ENCODE assay signal across 9 cellular contexts in the genomic region with DNA sequence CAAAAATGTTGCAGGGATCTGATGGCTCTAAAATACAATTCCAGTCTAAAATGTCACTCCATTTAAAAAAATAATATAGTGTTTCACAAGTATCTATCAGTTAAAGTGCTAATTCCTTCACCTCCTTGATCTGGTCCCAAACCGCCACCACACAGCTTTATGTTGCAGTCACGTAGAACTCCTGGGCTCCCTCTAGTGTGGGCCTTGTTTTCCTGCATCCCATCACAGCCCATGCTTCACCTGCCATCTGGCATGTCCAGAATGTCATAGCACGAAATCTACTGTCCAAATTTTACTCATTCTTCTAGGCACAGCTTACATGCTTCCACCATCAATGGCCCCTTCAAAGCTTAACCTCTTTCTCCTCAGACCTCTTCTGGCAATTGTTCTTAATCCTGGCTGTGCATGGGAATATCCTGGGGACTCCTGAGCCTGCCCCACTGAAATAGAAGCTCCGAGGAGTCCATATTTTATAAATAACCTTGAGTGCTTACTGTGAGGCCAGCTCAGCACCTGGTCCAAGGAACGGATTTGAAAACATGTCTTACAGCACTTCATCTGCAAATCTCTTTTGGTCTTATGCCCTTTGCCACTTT. TPM values are rescaled to one million over a fixed set of nuclear protein-coding genes. Genes with fewer than 3 reads are reported as not detected.
DNase-seq lines count a peak whose midpoint lies in the region; TF ChIP-seq lines count a peak whose summit lies in the region.
"Had no signal": no experiment of that assay in that cellular context is flagged by ENCODE, and none has a peak within 500 bp of the region (broad histone marks: within the 10 kb centered on the region; RNA-seq: fewer than 3 reads in every experiment).

No MANE protein-coding gene starts in this region.

- no peaks in the 10 kb centered on the region for H3K27me3 ChIP-seq in kidney epithelial cell (ENCODE audit: control insufficient read depth, insufficient read depth, low read length)
- no peaks in the 10 kb centered on the region for H3K27me3 ChIP-seq in effector memory CD4-positive, alpha-beta T cell (replicated peaks; ENCODE audit: control insufficient read depth, insufficient read depth, low read length, poor library complexity, severe bottlenecking)

- H3K36me3 ChIP-seq in kidney epithelial cell (ENCODE audit: control insufficient read depth, insufficient read depth, low read length): no peaks in the 10 kb centered on the region
- no peaks in the 10 kb centered on the region for H3K36me3 ChIP-seq in effector memory CD4-positive, alpha-beta T cell (ENCODE audit: control insufficient read depth, insufficient read depth, low read length)

- no peak overlapping the region for H3K27ac ChIP-seq in effector memory CD4-positive, alpha-beta T cell (ENCODE audit: insufficient read depth, low read length, poor library complexity, severe bottlenecking)

- no peak overlapping the region for H3K4me3 ChIP-seq in kidney epithelial cell (ENCODE audit: low read depth, low read length)
- no peak overlapping the region for H3K4me3 ChIP-seq in effector memory CD4-positive, alpha-beta T cell (ENCODE audit: insufficient read depth, low read depth, low read length, poor library complexity, severe bottlenecking)

- TF ChIP-seq CTCF in GM12874 (IDR thresholded peaks at IDR 0.05; ENCODE audit: insufficient read depth, low read depth, low read length) (peak; percentile 62), kidney epithelial cell (IDR thresholded peaks at IDR 0.05; ENCODE audit: insufficient read depth, low read length, poor library complexity, severe bottlenecking) (peak; percentile 81)

- DNase-seq in AG08395 (ENCODE audit: low spot score) (peak; percentile 45), HPDE6-E6E7 (ENCODE audit: extremely low spot score) (peak; percentile 46), SHP77 treated with DMSO at 0.1 percent for 48 hours (lab: John Stamatoyannopoulos, UW) (peak; percentile 49), kidney epithelial cell (ENCODE audit: low read depth) (no peak), NCI-H187 treated with DMSO at 0.1 percent for 48 hours (lab: John Stamatoyannopoulos, UW) (no peak), DMS153 (lab: John Stamatoyannopoulos, UW) (no peak)
- no peak for DNase-seq in effector memory CD4-positive, alpha-beta T cell

- H3K9me3 ChIP-seq in effector memory CD4-positive, alpha-beta T cell (ENCODE audit: control insufficient read depth, low read length): no peaks in the 10 kb centered on the region

- no peaks in the 10 kb centered on the region for H3K4me1 ChIP-seq in effector memory CD4-positive, alpha-beta T cell (ENCODE audit: control insufficient read depth, insufficient read depth, low read length, poor library complexity, severe bottlenecking)

RNA-seq across cellular contexts. Expression of gene FYB2, which starts 15.5 kb away (rescaled TPM):
- total RNA-seq in kidney epithelial cell: not detected in 2 replicates

RNA-seq across cellular contexts. Expression of gene C8A, which starts 50.9 kb away (rescaled TPM):
- not detected in 2 replicates for total RNA-seq in kidney epithelial cell
- total RNA-seq: urinary bladder had no signal

Comparison
In these comparisons a context has a peak if more than half of its experiments do, and no peak if none do; other contexts are left out.
1. DNase-seq: peak in AG08395 (single experiment), HPDE6-E6E7 (single experiment) and SHP77 treated with DMSO at 0.1 percent for 48 hours (single experiment); none in kidney epithelial cell (single experiment), effector memory CD4-positive, alpha-beta T cell (0 of 3), NCI-H187 treated with DMSO at 0.1 percent for 48 hours (single experiment) and DMS153 (single experiment).